In the genomic region with DNA sequence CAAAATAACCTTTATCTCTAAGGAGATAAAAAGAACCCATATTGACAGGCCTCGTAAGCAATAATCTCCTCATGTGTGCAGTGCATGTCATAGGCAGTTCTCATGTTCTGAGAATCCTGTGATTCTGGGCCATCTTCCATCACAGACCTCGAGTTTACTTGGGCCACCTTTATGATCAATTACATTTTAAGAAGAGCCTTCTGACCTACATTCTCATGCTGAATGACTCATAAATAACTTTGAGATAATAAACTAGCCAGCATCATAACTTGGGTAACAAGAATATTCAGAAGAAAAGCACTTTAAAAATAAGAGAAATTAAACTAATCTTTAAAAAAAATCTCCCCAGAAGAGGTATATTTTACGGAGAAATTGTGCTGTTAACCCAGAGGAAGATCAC, we compare ENCODE assay signal across 22 cellular contexts.
"Had no signal": no experiment of that assay in that cellular context is flagged by ENCODE, and none has a peak within 500 bp of the region (broad histone marks: within the 10 kb centered on the region; RNA-seq: fewer than 3 reads in every experiment).

No MANE protein-coding gene starts in this region.

- H3K4me1 ChIP-seq: breast epithelium, gastroesophageal sphincter, heart left ventricle, lower lobe of right lung, parathyroid adenoma, thyroid gland, upper lobe of right lung had no signal

- H3K4me3 Mint-ChIP-seq: activated CD4-positive, alpha-beta memory T cell treated with anti-CD3 and anti-CD28 coated beads for 36 hours; activated naive CD4-positive, alpha-beta T cell treated with anti-CD3 and anti-CD28 coated beads, Interleukin-2, amount 10 ng/mL, durations not matched to agents 7 days and 5 days; naive B cell; stimulated activated naive CD8-positive, alpha-beta T cell treated with anti-CD3 and anti-CD28 coated beads, Interleukin-15, Interleukin-2, amounts not matched to agents 100 ng/mL and 50 ng/mL, for 24 hours had no signal

- DNase-seq: activated CD4-positive, alpha-beta memory T cell treated with anti-CD3 and anti-CD28 coated beads for 36 hours; activated CD4-positive, alpha-beta T cell treated with anti-CD3 and anti-CD28 coated beads for 48 hours; activated naive CD4-positive, alpha-beta T cell treated with anti-CD3 and anti-CD28 coated beads, Interleukin-2, amount 10 ng/mL, durations not matched to agents 7 days and 5 days; activated T-cell treated with anti-CD3 and anti-CD28 coated beads, Interleukin-2, amount 50 U/mL, for 48 hours; anterior cingulate cortex; cerebellar nuclear complex; heart left ventricle; kidney; lower lobe of right lung; naive B cell; nucleus accumbens; right cardiac atrium; stimulated activated CD4-positive, alpha-beta T cell treated with anti-CD3 and anti-CD28 coated beads, Interleukin-1b, Interleukin-23, amount 100 ng/mL, for 48 hours; substantia nigra; T-helper 2 cell; thyroid gland; upper lobe of right lung had no signal

- H3K27me3 ChIP-seq: breast epithelium, gastroesophageal sphincter, thyroid gland, upper lobe of right lung had no signal

- H3K27me3 Mint-ChIP-seq: activated CD4-positive, alpha-beta memory T cell treated with anti-CD3 and anti-CD28 coated beads for 36 hours; activated naive CD4-positive, alpha-beta T cell treated with anti-CD3 and anti-CD28 coated beads, Interleukin-2, amount 10 ng/mL, durations not matched to agents 7 days and 5 days; naive B cell; stimulated activated naive CD8-positive, alpha-beta T cell treated with anti-CD3 and anti-CD28 coated beads, Interleukin-15, Interleukin-2, amounts not matched to agents 100 ng/mL and 50 ng/mL, for 24 hours had no signal

- ATAC-seq: gastroesophageal sphincter, heart left ventricle, left lobe of liver, lower lobe of right lung, right cardiac atrium, upper lobe of right lung had no signal

- H3K27ac ChIP-seq: breast epithelium, gastroesophageal sphincter, heart left ventricle, lower lobe of right lung, parathyroid adenoma, thyroid gland, upper lobe of right lung had no signal

- H2AFZ ChIP-seq: parathyroid adenoma had no signal

- H3K4me1 Mint-ChIP-seq: activated naive CD4-positive, alpha-beta T cell treated with anti-CD3 and anti-CD28 coated beads, Interleukin-2, amount 10 ng/mL, durations not matched to agents 7 days and 5 days; naive B cell had no signal

- H3K27ac Mint-ChIP-seq: activated CD4-positive, alpha-beta memory T cell treated with anti-CD3 and anti-CD28 coated beads for 36 hours; activated naive CD4-positive, alpha-beta T cell treated with anti-CD3 and anti-CD28 coated beads, Interleukin-2, amount 10 ng/mL, durations not matched to agents 7 days and 5 days; naive B cell; stimulated activated naive CD8-positive, alpha-beta T cell treated with anti-CD3 and anti-CD28 coated beads, Interleukin-15, Interleukin-2, amounts not matched to agents 100 ng/mL and 50 ng/mL, for 24 hours had no signal

- H3K9ac ChIP-seq: parathyroid adenoma had no signal

- H3K79me2 ChIP-seq: parathyroid adenoma had no signal

- H3K36me3 Mint-ChIP-seq: activated CD4-positive, alpha-beta memory T cell treated with anti-CD3 and anti-CD28 coated beads for 36 hours; activated naive CD4-positive, alpha-beta T cell treated with anti-CD3 and anti-CD28 coated beads, Interleukin-2, amount 10 ng/mL, durations not matched to agents 7 days and 5 days; naive B cell had no signal

- H3K36me3 ChIP-seq: breast epithelium, gastroesophageal sphincter, heart left ventricle, lower lobe of right lung, thyroid gland, upper lobe of right lung had no signal

- H3K9me3 ChIP-seq: breast epithelium, gastroesophageal sphincter, lower lobe of right lung, thyroid gland, upper lobe of right lung had no signal

- H3K4me3 ChIP-seq: breast epithelium, gastroesophageal sphincter, heart left ventricle, lower lobe of right lung, thyroid gland, upper lobe of right lung had no signal
